8 cellular contexts compared by ENCODE assay signal in the genomic region with DNA sequence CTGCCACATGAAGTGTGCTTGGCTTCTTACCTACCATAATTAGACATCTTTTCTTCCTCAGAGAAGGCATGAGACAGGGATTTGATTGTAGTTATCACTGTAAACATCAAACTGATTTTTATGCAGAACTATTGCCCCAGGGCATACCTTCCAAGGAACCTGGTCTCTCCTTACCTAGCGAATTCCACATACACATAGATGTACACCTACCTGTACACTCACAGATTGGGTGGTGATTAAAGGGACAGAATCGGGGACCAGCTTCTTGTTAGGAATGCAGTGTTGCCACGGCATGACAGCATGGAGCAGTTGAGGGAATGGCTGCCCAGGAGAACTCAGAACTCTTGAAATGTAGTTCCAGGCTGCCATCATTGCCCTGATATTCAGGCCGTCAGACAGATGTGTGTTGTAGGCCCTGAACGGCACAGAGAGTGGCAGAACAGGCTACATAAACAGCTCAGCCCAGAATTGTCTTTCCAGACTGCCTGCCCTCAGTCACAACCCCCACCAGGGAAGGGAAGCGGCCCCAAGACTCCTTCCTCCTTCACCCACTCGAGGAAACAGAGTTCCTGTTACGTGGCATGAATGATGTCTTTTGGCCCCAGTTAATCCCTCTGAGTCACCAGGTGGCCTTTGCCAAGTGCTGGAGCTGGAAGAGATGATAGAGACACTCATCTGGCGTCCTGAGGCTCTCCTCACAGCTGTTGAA. TPM values are rescaled to one million over a fixed set of nuclear protein-coding genes. Genes with fewer than 3 reads are reported as not detected.
A peak's percentile ranks its signal among the peaks of the same experiment; 100 is the strongest.
DNase-seq lines count a peak whose midpoint lies in the region; ATAC-seq, FAIRE-seq and TF ChIP-seq lines count a peak whose summit lies in the region.

No MANE protein-coding gene starts in this region.

- no peak overlapping the region for H3K9ac ChIP-seq in GM12878 (ENCODE audit: control insufficient read depth, insufficient read depth, low read length)

- 71% methylated on average over 9 of the region's 9 CpGs for WGBS in GM12878 (ENCODE audit: insufficient coverage, insufficient replicate concordance, low lambda C conversion rate, missing lambda C conversion rate)
- 15% methylated on average over 9 of the region's 9 CpGs for WGBS in suprapubic skin

- peaks cover 4 to 11% of the 10 kb centered on the region in 2 experiments; a peak in 3 of 4 replicates for H3K36me3 ChIP-seq in GM12878 (ENCODE audit: control insufficient read depth in 2 of 2, insufficient read depth in 2 of 2, low read length in 1 of 2)
- H3K36me3 ChIP-seq in suprapubic skin = peaks cover 50% of the 10 kb centered on the region

- CTCF ChIA-PET in GM12878 (lab: Yijun Ruan, JAX) = interaction anchor here (0.6 to 10.4 kb wide), 29 partner anchors 8 to 206 kb away, joined by 3 to 120 read pairs (median 3); no protein-coding TSS in a partner anchor

- TF ChIP-seq EP300 in GM12878 (IDR thresholded peaks at IDR 0.05; ENCODE audit: borderline replicate concordance in 1 of 2, control insufficient read depth in 1 of 2, low read depth in 2 of 2, low read length in 2 of 2) (no peak), suprapubic skin (IDR thresholded peaks at IDR 0.05) (no peak)

- H2AFZ ChIP-seq in GM12878 (ENCODE audit: control insufficient read depth, low read depth, low read length) = no peak overlapping the region

- H3K9me3 ChIP-seq in GM12878 (replicated peaks; ENCODE audit: control insufficient read depth, insufficient read depth, low read length) (no peaks in the 10 kb centered on the region), suprapubic skin (no peaks in the 10 kb centered on the region)

- TF ChIP-seq CTCF in GM12878 (IDR thresholded peaks at IDR 0.05 in 2 of 3, conservative IDR thresholded peaks at IDR 0.05 in 1 of 3; ENCODE audit: control insufficient read depth in 2 of 3, extremely low read depth in 1 of 3, insufficient read depth in 1 of 3, low read depth in 3 of 3, low read length in 3 of 3) (no peak), suprapubic skin (IDR thresholded peaks at IDR 0.05) (no peak)

- no peak overlapping the region for H3K4me2 ChIP-seq in GM12878 (ENCODE audit: control insufficient read depth, insufficient read depth)

- POLR2A ChIA-PET in GM12878 (lab: Charles Lee) = interaction anchor here (0.5 to 0.6 kb wide), 2 partner anchors 94 to 198 kb away, joined by 3 to 4 read pairs; no protein-coding TSS in a partner anchor

- H3K4me1 ChIP-seq in GM12878 (ENCODE audit: control insufficient read depth, insufficient read depth, low read length) = no peaks in the 10 kb centered on the region
- H3K4me1 ChIP-seq in suprapubic skin = peaks cover 59% of the 10 kb centered on the region

- no peaks in the 10 kb centered on the region for H3K79me2 ChIP-seq in GM12878 (ENCODE audit: control insufficient read depth, insufficient read depth, low read length)

- intact Hi-C loops in GM12878 (cut with micrococcal nuclease; ENCODE audit: unreplicated experiment) = loop anchor here (5.0 kb wide), 1 partner anchor 111 kb away; no protein-coding TSS in a partner anchor

- SMC1A ChIA-PET in GM12878 (lab: Charles Lee; ENCODE audit: uncharacterized antibody, unreplicated experiment) = interaction anchor here (0.5 to 2.9 kb wide), 16 partner anchors 9 to 1837 kb away, joined by 3 to 8 read pairs (median 4); no protein-coding TSS in a partner anchor

- TF ChIP-seq POLR2A in GM12878 (IDR thresholded peaks at IDR 0.05; ENCODE audit: low read depth, low read length) (no peak), suprapubic skin (IDR thresholded peaks at IDR 0.05) (no peak)

- ATAC-seq in GM12878 = no peak
- no peak for ATAC-seq in HG03135 (IDR thresholded peaks at IDR 0.05; ENCODE audit: unreplicated experiment)

- H3K27me3 ChIP-seq in GM12878 (replicated peaks in 1 of 2; ENCODE audit: control insufficient read depth in 2 of 2, insufficient read depth in 2 of 2, low read length in 1 of 2) (no peaks in the 10 kb centered on the region), layer of hippocampus (ENCODE audit: control insufficient read depth, insufficient read depth, low read length) (no peaks in the 10 kb centered on the region), suprapubic skin (no peaks in the 10 kb centered on the region)

- RAD21 ChIA-PET in GM12878 (lab: Charles Lee; ENCODE audit: unreplicated experiment) = interaction anchor here (0.6 to 1.3 kb wide), 9 partner anchors 8 to 115 kb away, joined by 3 to 7 read pairs (median 3); no protein-coding TSS in a partner anchor

- no peak overlapping the region for H3K27ac ChIP-seq in GM12878 (ENCODE audit: control insufficient read depth, insufficient read depth)
- H3K27ac ChIP-seq in layer of hippocampus (ENCODE audit: low read depth, low read length) = peak overlapping the region; percentile 96
- H3K27ac ChIP-seq in suprapubic skin = peak overlapping the region; percentile 87

- DNase-seq in DMS53 (lab: John Stamatoyannopoulos, UW) (peak; percentile 43), DMS53 treated with DMSO at 0.1 percent for 48 hours (lab: John Stamatoyannopoulos, UW; ENCODE audit: unreplicated experiment) (no peak), GM12878 (ENCODE audit: low read depth, low spot score) (no peak), suprapubic skin (ENCODE audit: low spot score in 2 of 2) (peak; percentile 90 to 91), RPMI8226 (no peak)
- DNase-seq in stimulated activated CD4-positive, alpha-beta T cell treated with anti-CD3 and anti-CD28 coated beads, Interleukin-12 subunit alpha, Interleukin-12 subunit beta, amount 100 ng/mL, for 4 hours = no peak

- no peaks in the 10 kb centered on the region; the same call in 1 of the 2 replicates for H4K20me1 ChIP-seq in GM12878 (ENCODE audit: control insufficient read depth, insufficient read depth)

- H3K4me3 ChIP-seq in GM12878 = no peak overlapping the region
- no peak overlapping the region for H3K4me3 ChIP-seq in suprapubic skin

- in situ Hi-C loops in GM12878 (cut with MboI) = no loop called here

- BruUV-seq in GM12878 (replicated peaks; lab: Mats Ljungman, UMichigan) = TSS peak; percentile 18

- no peak for TF ChIP-seq RAD21 in GM12878 (IDR thresholded peaks at IDR 0.05; ENCODE audit: insufficient read depth, low read depth, low read length)

- no peak for FAIRE-seq in GM12878 (lab: Jason Lieb, UNC)

RNA-seq across cellular contexts. Expression of gene NAGLU, which starts 17.8 kb away (rescaled TPM):
- 41.7 and 43.3 TPM in 2 replicates for total RNA-seq in GM12878 (2013; cell fraction: nucleolus; rRNA removed)
- total RNA-seq in GM12878 (2014; rRNA removed) = 19.0 and 23.1 TPM in 2 replicates
- 8.2 and 8.5 TPM in 2 replicates for total RNA-seq in GM12878 (2014; rRNA removed; fragmentation: Illumina TruSeq; extraction: Trizol)
- total RNA-seq in GM12878 (2021) = 25.8 and 27.4 TPM in 2 replicates
- polyA plus RNA-seq in GM12878 (2011; ENCODE audit: low read depth) = 5.0 TPM
- polyA plus RNA-seq in GM12878 (2011; rRNA removed) = 4.6 and 9.3 TPM in 2 replicates
- polyA plus RNA-seq in GM12878 (2011; cell fraction: cytosol; rRNA removed) = 13.1 and 20.9 TPM in 2 replicates
- polyA plus RNA-seq in GM12878 (2011; cell fraction: nucleus; rRNA removed) = 56.0 and 60.4 TPM in 2 replicates
- 13.8 and 15.5 TPM in 2 replicates for polyA plus RNA-seq in GM12878 (2012)
- polyA plus RNA-seq in GM12878 (2014; fragmentation: Illumina TruSeq; extraction: Trizol) = 2.4 and 6.8 TPM in 2 replicates
- polyA plus RNA-seq in GM12878 (2014; fragmentation: Nextera tagmentation; extraction: Ambion mirVana) = under 1 TPM; 0.23 to 0.69 TPM
- polyA plus RNA-seq in GM12878 (2014; rRNA removed) = 27.5 and 34.8 TPM in 2 replicates
- polyA plus RNA-seq in GM12878 (2016; fragmentation: Nextera tagmentation; extraction: Ambion mirVana) = 10 to 100 TPM in 1 of 2 experiments, 1 to 10 TPM in 1; 2.9 to 19.6 TPM
- polyA minus RNA-seq in GM12878 (2011; rRNA and poly(A)+ RNA removed) = 7.9 and 20.1 TPM in 2 replicates
- polyA minus RNA-seq in GM12878 (2011; cell fraction: cytosol; rRNA and poly(A)+ RNA removed) = 8.2 and 11.0 TPM in 2 replicates
- polyA minus RNA-seq in GM12878 (2011; cell fraction: nucleus; rRNA and poly(A)+ RNA removed) = 23.8 and 27.5 TPM in 2 replicates
- 10 to 100 TPM; 19.8 to 40.1 (median 30.4) TPM for total RNA-seq in suprapubic skin

RNA-seq across cellular contexts. Expression of gene HSD17B1, which starts 34.5 kb away (rescaled TPM):
- total RNA-seq in GM12878 (2013; cell fraction: nucleolus; rRNA removed) = 1.6 and 2.3 TPM in 2 replicates
- total RNA-seq in GM12878 (2014; rRNA removed) (0.44 and 1.1 TPM in 2 replicates), GM12878 (2014; rRNA removed; fragmentation: Illumina TruSeq; extraction: Trizol) (0.14 and 0.36 TPM in 2 replicates), GM12878 (2021) (0.61 and 0.67 TPM in 2 replicates), suprapubic skin (1 to 10 TPM; 1.2 to 8.8 (median 3.2) TPM)
- 0.63 TPM for polyA plus RNA-seq in GM12878 (2011; ENCODE audit: low read depth)
- polyA plus RNA-seq in GM12878 (2011; rRNA removed) (0.19 and 0.29 TPM in 2 replicates), GM12878 (2014; fragmentation: Illumina TruSeq; extraction: Trizol) (0.06 and 0.15 TPM in 2 replicates), GM12878 (2014; fragmentation: Nextera tagmentation; extraction: Ambion mirVana) (under 1 TPM; 0.21 to 0.26 TPM), GM12878 (2014; rRNA removed) (0.22 and 0.47 TPM in 2 replicates), GM12878 (2016; fragmentation: Nextera tagmentation; extraction: Ambion mirVana) (1 to 10 TPM in 1 of 2 experiments, under 1 TPM in 1; 0.73 to 1.1 TPM)
- 0.39 and 0.65 TPM in 2 replicates for polyA plus RNA-seq in GM12878 (2011; cell fraction: cytosol; rRNA removed)
- 0.86 and 0.99 TPM in 2 replicates for polyA plus RNA-seq in GM12878 (2011; cell fraction: nucleus; rRNA removed)
- polyA plus RNA-seq in GM12878 (2012) = 0.53 and 0.89 TPM in 2 replicates
- 0.15 and 0.72 TPM in 2 replicates for polyA minus RNA-seq in GM12878 (2011; rRNA and poly(A)+ RNA removed)
- polyA minus RNA-seq in GM12878 (2011; cell fraction: cytosol; rRNA and poly(A)+ RNA removed) = not detected in 2 replicates
- polyA minus RNA-seq in GM12878 (2011; cell fraction: nucleus; rRNA and poly(A)+ RNA removed) = 0.60 and 1.7 TPM in 2 replicates

RNA-seq across cellular contexts. Expression of gene COASY, which starts 43.7 kb away (rescaled TPM):
- total RNA-seq in GM12878 (2013; cell fraction: nucleolus; rRNA removed) = 25.0 and 29.9 TPM in 2 replicates
- total RNA-seq in GM12878 (2014; rRNA removed) (27.8 and 31.3 TPM in 2 replicates), GM12878 (2014; rRNA removed; fragmentation: Illumina TruSeq; extraction: Trizol) (18.6 TPM in 2 replicates), GM12878 (2021) (81.9 and 88.5 TPM in 2 replicates), suprapubic skin (10 to 100 TPM; 41.1 to 54.0 (median 46.0) TPM)
- polyA plus RNA-seq in GM12878 (2011; ENCODE audit: low read depth) = 32.2 TPM
- polyA plus RNA-seq in GM12878 (2011; rRNA removed) (19.9 and 33.1 TPM in 2 replicates), GM12878 (2014; fragmentation: Illumina TruSeq; extraction: Trizol) (28.0 and 38.1 TPM in 2 replicates), GM12878 (2014; fragmentation: Nextera tagmentation; extraction: Ambion mirVana) (10 to 100 TPM; 39.8 to 46.6 TPM), GM12878 (2014; rRNA removed) (52.5 and 57.8 TPM in 2 replicates), GM12878 (2016; fragmentation: Nextera tagmentation; extraction: Ambion mirVana) (10 to 100 TPM; 88.1 to 93.9 TPM)
- polyA plus RNA-seq in GM12878 (2011; cell fraction: cytosol; rRNA removed) = 43.3 and 50.8 TPM in 2 replicates
- 260 and 275 TPM in 2 replicates for polyA plus RNA-seq in GM12878 (2011; cell fraction: nucleus; rRNA removed)
- 64.1 and 86.9 TPM in 2 replicates for polyA plus RNA-seq in GM12878 (2012)
- 21.3 and 34.8 TPM in 2 replicates for polyA minus RNA-seq in GM12878 (2011; rRNA and poly(A)+ RNA removed)
- polyA minus RNA-seq in GM12878 (2011; cell fraction: cytosol; rRNA and poly(A)+ RNA removed) = 23.2 and 23.4 TPM in 2 replicates
- 28.2 and 43.9 TPM in 2 replicates for polyA minus RNA-seq in GM12878 (2011; cell fraction: nucleus; rRNA and poly(A)+ RNA removed)

RNA-seq across cellular contexts. Expression of gene MLX, which starts 48.7 kb away (rescaled TPM):
- total RNA-seq in GM12878 (2013; cell fraction: nucleolus; rRNA removed) = 60.5 and 62.5 TPM in 2 replicates
- total RNA-seq in GM12878 (2014; rRNA removed) (37.1 and 39.5 TPM in 2 replicates), GM12878 (2014; rRNA removed; fragmentation: Illumina TruSeq; extraction: Trizol) (34.1 and 34.4 TPM in 2 replicates), GM12878 (2021) (38.3 and 41.5 TPM in 2 replicates), suprapubic skin (10 to 100 TPM; 34.7 to 62.5 (median 44.3) TPM)
- polyA plus RNA-seq in GM12878 (2011; ENCODE audit: low read depth) = 23.2 TPM
- polyA plus RNA-seq in GM12878 (2011; rRNA removed) (41.2 and 48.9 TPM in 2 replicates), GM12878 (2014; fragmentation: Illumina TruSeq; extraction: Trizol) (59.2 and 61.1 TPM in 2 replicates), GM12878 (2014; fragmentation: Nextera tagmentation; extraction: Ambion mirVana) (10 to 100 TPM; 38.3 to 49.1 TPM), GM12878 (2014; rRNA removed) (65.0 and 66.1 TPM in 2 replicates), GM12878 (2016; fragmentation: Nextera tagmentation; extraction: Ambion mirVana) (10 to 100 TPM; 40.6 to 47.4 TPM)
- polyA plus RNA-seq in GM12878 (2011; cell fraction: cytosol; rRNA removed) = 46.2 and 53.0 TPM in 2 replicates
- 103 and 133 TPM in 2 replicates for polyA plus RNA-seq in GM12878 (2011; cell fraction: nucleus; rRNA removed)
- 30.5 and 32.5 TPM in 2 replicates for polyA plus RNA-seq in GM12878 (2012)
- polyA minus RNA-seq in GM12878 (2011; rRNA and poly(A)+ RNA removed) = 65.2 and 81.9 TPM in 2 replicates
- 16.7 and 28.9 TPM in 2 replicates for polyA minus RNA-seq in GM12878 (2011; cell fraction: cytosol; rRNA and poly(A)+ RNA removed)
- polyA minus RNA-seq in GM12878 (2011; cell fraction: nucleus; rRNA and poly(A)+ RNA removed) = 34.8 and 58.3 TPM in 2 replicates

RNA-seq across cellular contexts. Expression of gene PSMC3IP, which starts 59.3 kb away (rescaled TPM):
- 9.0 and 9.9 TPM in 2 replicates for total RNA-seq in GM12878 (2013; cell fraction: nucleolus; rRNA removed)
- 17.4 and 18.7 TPM in 2 replicates for total RNA-seq in GM12878 (2014; rRNA removed)
- 12.0 and 12.1 TPM in 2 replicates for total RNA-seq in GM12878 (2014; rRNA removed; fragmentation: Illumina TruSeq; extraction: Trizol)
- total RNA-seq in GM12878 (2021) = 14.7 and 18.0 TPM in 2 replicates
- polyA plus RNA-seq in GM12878 (2011; ENCODE audit: low read depth) = 9.6 TPM
- polyA plus RNA-seq in GM12878 (2011; rRNA removed) = 13.5 and 15.0 TPM in 2 replicates
- polyA plus RNA-seq in GM12878 (2011; cell fraction: cytosol; rRNA removed) = 7.3 and 9.3 TPM in 2 replicates
- 29.3 and 29.5 TPM in 2 replicates for polyA plus RNA-seq in GM12878 (2011; cell fraction: nucleus; rRNA removed)
- 8.4 and 13.5 TPM in 2 replicates for polyA plus RNA-seq in GM12878 (2012)
- polyA plus RNA-seq in GM12878 (2014; fragmentation: Illumina TruSeq; extraction: Trizol) = 25.9 and 28.5 TPM in 2 replicates
- 1 to 10 TPM; 6.8 to 7.1 TPM for polyA plus RNA-seq in GM12878 (2014; fragmentation: Nextera tagmentation; extraction: Ambion mirVana)
- 24.8 and 26.8 TPM in 2 replicates for polyA plus RNA-seq in GM12878 (2014; rRNA removed)
- polyA plus RNA-seq in GM12878 (2016; fragmentation: Nextera tagmentation; extraction: Ambion mirVana) = 10 to 100 TPM; 33.1 to 34.5 TPM
- polyA minus RNA-seq in GM12878 (2011; rRNA and poly(A)+ RNA removed) = 10.9 and 11.5 TPM in 2 replicates
- polyA minus RNA-seq in GM12878 (2011; cell fraction: cytosol; rRNA and poly(A)+ RNA removed) = 3.3 and 4.7 TPM in 2 replicates
- 10.9 and 16.8 TPM in 2 replicates for polyA minus RNA-seq in GM12878 (2011; cell fraction: nucleus; rRNA and poly(A)+ RNA removed)
- 1 to 10 TPM; 2.3 to 4.0 (median 3.6) TPM for total RNA-seq in suprapubic skin

Comparison
In these comparisons a context has a peak if more than half of its experiments do, and no peak if none do; other contexts are left out.
1. DNase-seq: peak in DMS53 (single experiment) and suprapubic skin (2 of 2); none in DMS53 treated with DMSO at 0.1 percent for 48 hours (single experiment), GM12878 (single experiment), stimulated activated CD4-positive, alpha-beta T cell treated with anti-CD3 and anti-CD28 coated beads, Interleukin-12 subunit alpha, Interleukin-12 subunit beta, amount 100 ng/mL, for 4 hours (single experiment) and RPMI8226 (single experiment).